Comparison of ENCODE assay signal across 25 cellular contexts in the genomic region with DNA sequence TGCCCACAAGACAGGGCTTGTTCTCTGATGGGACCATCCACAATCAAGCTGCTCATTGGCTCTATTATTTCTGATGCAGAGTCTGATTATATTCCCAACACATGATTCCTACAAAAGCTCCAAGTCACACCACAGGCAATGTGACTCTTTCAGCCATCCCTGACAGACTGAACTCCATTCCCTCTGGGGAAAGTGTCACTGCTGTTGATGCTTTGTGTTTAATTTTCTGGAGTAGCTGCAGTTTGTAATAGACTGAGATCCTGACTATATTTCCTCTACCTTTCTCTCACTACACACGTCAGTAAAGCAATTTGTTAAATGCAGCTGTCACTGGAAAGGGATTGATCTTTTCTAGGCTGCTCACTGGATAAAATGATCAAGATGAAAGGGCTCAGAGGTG.
"Had no signal": no experiment of that assay in that cellular context is flagged by ENCODE, and none has a peak within 500 bp of the region (broad histone marks: within the 10 kb centered on the region; RNA-seq: fewer than 3 reads in every experiment).

No MANE protein-coding gene starts in this region.

- H3K27me3 Mint-ChIP-seq: activated B cell treated with CpG ODN at 0.5 μM for 24 hours; activated CD4-positive, alpha-beta memory T cell treated with anti-CD3 and anti-CD28 coated beads for 36 hours; activated CD4-positive, alpha-beta T cell treated with anti-CD3 and anti-CD28 coated beads, Interleukin-2, amount 10 ng/mL, durations not matched to agents 7 days and 5 days; activated naive CD8-positive, alpha-beta T cell treated with anti-CD3 and anti-CD28 coated beads, Interleukin-2, amount 50 U/mL, for 24 hours; central memory CD8-positive, alpha-beta T cell; T-cell had no signal

- H3K9me3 Mint-ChIP-seq: activated B cell treated with CpG ODN at 0.5 μM for 24 hours; activated CD4-positive, alpha-beta memory T cell treated with anti-CD3 and anti-CD28 coated beads for 36 hours; activated CD4-positive, alpha-beta T cell treated with anti-CD3 and anti-CD28 coated beads, Interleukin-2, amount 10 ng/mL, durations not matched to agents 7 days and 5 days; activated naive CD4-positive, alpha-beta T cell treated with anti-CD3 and anti-CD28 coated beads, Interleukin-2, amount 50 U/mL, for 72 hours; activated naive CD8-positive, alpha-beta T cell treated with anti-CD3 and anti-CD28 coated beads, Interleukin-2, amount 50 U/mL, for 24 hours; activated T-cell treated with anti-CD3 and anti-CD28 coated beads, Interleukin-2, amount 50 U/mL, for 4 hours; central memory CD8-positive, alpha-beta T cell; T-cell had no signal

- H3K36me3 Mint-ChIP-seq: activated CD4-positive, alpha-beta memory T cell treated with anti-CD3 and anti-CD28 coated beads for 36 hours; activated naive CD4-positive, alpha-beta T cell treated with anti-CD3 and anti-CD28 coated beads, Interleukin-2, amount 50 U/mL, for 72 hours; T-cell had no signal

- H3K27ac Mint-ChIP-seq: activated B cell treated with CpG ODN at 0.5 μM for 24 hours; activated CD4-positive, alpha-beta memory T cell treated with anti-CD3 and anti-CD28 coated beads for 36 hours; activated CD4-positive, alpha-beta T cell treated with anti-CD3 and anti-CD28 coated beads, Interleukin-2, amount 10 ng/mL, durations not matched to agents 7 days and 5 days; activated naive CD4-positive, alpha-beta T cell treated with anti-CD3 and anti-CD28 coated beads, Interleukin-2, amount 50 U/mL, for 72 hours; activated naive CD8-positive, alpha-beta T cell treated with anti-CD3 and anti-CD28 coated beads, Interleukin-2, amount 50 U/mL, for 24 hours; T-cell had no signal

- H3K4me3 Mint-ChIP-seq: activated B cell treated with CpG ODN at 0.5 μM for 24 hours; activated CD4-positive, alpha-beta memory T cell treated with anti-CD3 and anti-CD28 coated beads for 36 hours; activated CD4-positive, alpha-beta T cell treated with anti-CD3 and anti-CD28 coated beads, Interleukin-2, amount 10 ng/mL, durations not matched to agents 7 days and 5 days; activated naive CD8-positive, alpha-beta T cell treated with anti-CD3 and anti-CD28 coated beads, Interleukin-2, amount 50 U/mL, for 24 hours; activated T-cell treated with anti-CD3 and anti-CD28 coated beads, Interleukin-2, amount 50 U/mL, for 4 hours; central memory CD8-positive, alpha-beta T cell; T-cell had no signal

- H3K4me1 Mint-ChIP-seq: activated B cell treated with CpG ODN at 0.5 μM for 24 hours; activated CD4-positive, alpha-beta T cell treated with anti-CD3 and anti-CD28 coated beads, Interleukin-2, amount 10 ng/mL, durations not matched to agents 7 days and 5 days; activated naive CD8-positive, alpha-beta T cell treated with anti-CD3 and anti-CD28 coated beads, Interleukin-2, amount 50 U/mL, for 24 hours; central memory CD8-positive, alpha-beta T cell; T-cell had no signal

- ATAC-seq: activated naive CD4-positive, alpha-beta T cell treated with anti-CD3 and anti-CD28 coated beads, Interleukin-2, amount 50 U/mL, for 72 hours; activated naive CD8-positive, alpha-beta T cell treated with anti-CD3 and anti-CD28 coated beads, Interleukin-2, amount 50 U/mL, for 24 hours; activated T-cell treated with anti-CD3 and anti-CD28 coated beads, Interleukin-2, amount 50 U/mL, for 4 hours; body of pancreas; PC-3; T-cell had no signal

- DNase-seq: activated B cell treated with CpG ODN at 0.5 μM for 24 hours; activated CD4-positive, alpha-beta memory T cell treated with anti-CD3 and anti-CD28 coated beads for 36 hours; activated CD4-positive, alpha-beta T cell treated with anti-CD3 and anti-CD28 coated beads for 1 hour; activated CD4-positive, alpha-beta T cell treated with anti-CD3 and anti-CD28 coated beads, Interleukin-2, amount 10 ng/mL, durations not matched to agents 7 days and 5 days; activated CD8-positive, alpha-beta memory T cell treated with anti-CD3 and anti-CD28 coated beads for 24 hours; activated effector memory CD4-positive, alpha-beta T cell treated with anti-CD3 and anti-CD28 coated beads, Interleukin-2, amount 50 U/mL, for 16 hours; activated naive CD4-positive, alpha-beta T cell treated with Interleukin-2 at 50 U/mL for 16 hours; activated naive CD8-positive, alpha-beta T cell treated with anti-CD3 and anti-CD28 coated beads, Interleukin-2, amount 50 U/mL, for 24 hours; activated T-cell treated with anti-CD3 and anti-CD28 coated beads, Interleukin-2, amount 50 U/mL, for 4 hours; amniotic stem cell; body of pancreas; Kasumi-1; KBM-7; NCI-H1048; NCI-H146; NCI-H2029; NCI-H2107; NCI-H446; PC-3; SHP77 treated with DMSO at 0.1 percent for 48 hours; T-cell; T-helper 2 cell; T1000 had no signal
